In genomic region chr7:155340071-155340531, GRCh38 we compare ENCODE assay signal across 2 cellular contexts.
TF ChIP-seq lines count a peak whose summit lies in the region.

No MANE protein-coding gene starts in this region.

TF ChIP-seq in HepG2, 621 proteins besides CTCF, POLR2A, EP300 and RAD21:
- TF ChIP-seq KDM5A (IDR thresholded peaks at IDR 0.05; ENCODE audit: borderline replicate concordance, low read length), result no peak
- no peak for TF ChIP-seq ZNF776 (CRISPR knock-in tag; IDR thresholded peaks at IDR 0.05)
- TF ChIP-seq ZNF775 (CRISPR knock-in tag; IDR thresholded peaks at IDR 0.05; ENCODE audit: borderline replicate concordance), result no peak
- TF ChIP-seq HDAC2 (CRISPR knock-in tag; IDR thresholded peaks at IDR 0.05), result no peak
- TF ChIP-seq FOXO4 (CRISPR knock-in tag; conservative IDR thresholded peaks at IDR 0.05), result no peak
- TF ChIP-seq KLF16 (CRISPR knock-in tag; IDR thresholded peaks at IDR 0.05), result no peak
- no peak for TF ChIP-seq NCOA1 (CRISPR knock-in tag; IDR thresholded peaks at IDR 0.05)
- TF ChIP-seq TAF15 (IDR thresholded peaks at IDR 0.05; ENCODE audit: low read depth, low read length, poor library complexity, severe bottlenecking), result no peak
- no peak for TF ChIP-seq GATAD2A (CRISPR knock-in tag; IDR thresholded peaks at IDR 0.05)
- no peak for TF ChIP-seq ZNF275 (CRISPR knock-in tag; IDR thresholded peaks at IDR 0.05; ENCODE audit: borderline replicate concordance)
- no peak for TF ChIP-seq CBX2 (IDR thresholded peaks at IDR 0.05; ENCODE audit: low read depth, low read length)
- no peak for TF ChIP-seq CBX2 (CRISPR knock-in tag; IDR thresholded peaks at IDR 0.05; ENCODE audit: low read depth)
- TF ChIP-seq, protein P1, sequence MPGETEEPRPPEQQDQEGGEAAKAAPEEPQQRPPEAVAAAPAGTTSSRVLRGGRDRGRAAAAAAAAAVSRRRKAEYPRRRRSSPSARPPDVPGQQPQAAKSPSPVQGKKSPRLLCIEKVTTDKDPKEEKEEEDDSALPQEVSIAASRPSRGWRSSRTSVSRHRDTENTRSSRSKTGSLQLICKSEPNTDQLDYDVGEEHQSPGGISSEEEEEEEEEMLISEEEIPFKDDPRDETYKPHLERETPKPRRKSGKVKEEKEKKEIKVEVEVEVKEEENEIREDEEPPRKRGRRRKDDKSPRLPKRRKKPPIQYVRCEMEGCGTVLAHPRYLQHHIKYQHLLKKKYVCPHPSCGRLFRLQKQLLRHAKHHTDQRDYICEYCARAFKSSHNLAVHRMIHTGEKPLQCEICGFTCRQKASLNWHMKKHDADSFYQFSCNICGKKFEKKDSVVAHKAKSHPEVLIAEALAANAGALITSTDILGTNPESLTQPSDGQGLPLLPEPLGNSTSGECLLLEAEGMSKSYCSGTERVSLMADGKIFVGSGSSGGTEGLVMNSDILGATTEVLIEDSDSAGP (CRISPR knock-in tag; IDR thresholded peaks at IDR 0.05; ENCODE audit: borderline replicate concordance), result no peak
- no peak for TF ChIP-seq SRSF4 (IDR thresholded peaks at IDR 0.05; ENCODE audit: low read depth, low read length, poor library complexity, severe bottlenecking)
- no peak for TF ChIP-seq ADNP (CRISPR knock-in tag; IDR thresholded peaks at IDR 0.05)
TF ChIP-seq in HepG2: peak in this region for 0.

TF ChIP-seq in H1, 55 proteins besides CTCF, POLR2A, EP300 and RAD21:
- TF ChIP-seq, protein P2, sequence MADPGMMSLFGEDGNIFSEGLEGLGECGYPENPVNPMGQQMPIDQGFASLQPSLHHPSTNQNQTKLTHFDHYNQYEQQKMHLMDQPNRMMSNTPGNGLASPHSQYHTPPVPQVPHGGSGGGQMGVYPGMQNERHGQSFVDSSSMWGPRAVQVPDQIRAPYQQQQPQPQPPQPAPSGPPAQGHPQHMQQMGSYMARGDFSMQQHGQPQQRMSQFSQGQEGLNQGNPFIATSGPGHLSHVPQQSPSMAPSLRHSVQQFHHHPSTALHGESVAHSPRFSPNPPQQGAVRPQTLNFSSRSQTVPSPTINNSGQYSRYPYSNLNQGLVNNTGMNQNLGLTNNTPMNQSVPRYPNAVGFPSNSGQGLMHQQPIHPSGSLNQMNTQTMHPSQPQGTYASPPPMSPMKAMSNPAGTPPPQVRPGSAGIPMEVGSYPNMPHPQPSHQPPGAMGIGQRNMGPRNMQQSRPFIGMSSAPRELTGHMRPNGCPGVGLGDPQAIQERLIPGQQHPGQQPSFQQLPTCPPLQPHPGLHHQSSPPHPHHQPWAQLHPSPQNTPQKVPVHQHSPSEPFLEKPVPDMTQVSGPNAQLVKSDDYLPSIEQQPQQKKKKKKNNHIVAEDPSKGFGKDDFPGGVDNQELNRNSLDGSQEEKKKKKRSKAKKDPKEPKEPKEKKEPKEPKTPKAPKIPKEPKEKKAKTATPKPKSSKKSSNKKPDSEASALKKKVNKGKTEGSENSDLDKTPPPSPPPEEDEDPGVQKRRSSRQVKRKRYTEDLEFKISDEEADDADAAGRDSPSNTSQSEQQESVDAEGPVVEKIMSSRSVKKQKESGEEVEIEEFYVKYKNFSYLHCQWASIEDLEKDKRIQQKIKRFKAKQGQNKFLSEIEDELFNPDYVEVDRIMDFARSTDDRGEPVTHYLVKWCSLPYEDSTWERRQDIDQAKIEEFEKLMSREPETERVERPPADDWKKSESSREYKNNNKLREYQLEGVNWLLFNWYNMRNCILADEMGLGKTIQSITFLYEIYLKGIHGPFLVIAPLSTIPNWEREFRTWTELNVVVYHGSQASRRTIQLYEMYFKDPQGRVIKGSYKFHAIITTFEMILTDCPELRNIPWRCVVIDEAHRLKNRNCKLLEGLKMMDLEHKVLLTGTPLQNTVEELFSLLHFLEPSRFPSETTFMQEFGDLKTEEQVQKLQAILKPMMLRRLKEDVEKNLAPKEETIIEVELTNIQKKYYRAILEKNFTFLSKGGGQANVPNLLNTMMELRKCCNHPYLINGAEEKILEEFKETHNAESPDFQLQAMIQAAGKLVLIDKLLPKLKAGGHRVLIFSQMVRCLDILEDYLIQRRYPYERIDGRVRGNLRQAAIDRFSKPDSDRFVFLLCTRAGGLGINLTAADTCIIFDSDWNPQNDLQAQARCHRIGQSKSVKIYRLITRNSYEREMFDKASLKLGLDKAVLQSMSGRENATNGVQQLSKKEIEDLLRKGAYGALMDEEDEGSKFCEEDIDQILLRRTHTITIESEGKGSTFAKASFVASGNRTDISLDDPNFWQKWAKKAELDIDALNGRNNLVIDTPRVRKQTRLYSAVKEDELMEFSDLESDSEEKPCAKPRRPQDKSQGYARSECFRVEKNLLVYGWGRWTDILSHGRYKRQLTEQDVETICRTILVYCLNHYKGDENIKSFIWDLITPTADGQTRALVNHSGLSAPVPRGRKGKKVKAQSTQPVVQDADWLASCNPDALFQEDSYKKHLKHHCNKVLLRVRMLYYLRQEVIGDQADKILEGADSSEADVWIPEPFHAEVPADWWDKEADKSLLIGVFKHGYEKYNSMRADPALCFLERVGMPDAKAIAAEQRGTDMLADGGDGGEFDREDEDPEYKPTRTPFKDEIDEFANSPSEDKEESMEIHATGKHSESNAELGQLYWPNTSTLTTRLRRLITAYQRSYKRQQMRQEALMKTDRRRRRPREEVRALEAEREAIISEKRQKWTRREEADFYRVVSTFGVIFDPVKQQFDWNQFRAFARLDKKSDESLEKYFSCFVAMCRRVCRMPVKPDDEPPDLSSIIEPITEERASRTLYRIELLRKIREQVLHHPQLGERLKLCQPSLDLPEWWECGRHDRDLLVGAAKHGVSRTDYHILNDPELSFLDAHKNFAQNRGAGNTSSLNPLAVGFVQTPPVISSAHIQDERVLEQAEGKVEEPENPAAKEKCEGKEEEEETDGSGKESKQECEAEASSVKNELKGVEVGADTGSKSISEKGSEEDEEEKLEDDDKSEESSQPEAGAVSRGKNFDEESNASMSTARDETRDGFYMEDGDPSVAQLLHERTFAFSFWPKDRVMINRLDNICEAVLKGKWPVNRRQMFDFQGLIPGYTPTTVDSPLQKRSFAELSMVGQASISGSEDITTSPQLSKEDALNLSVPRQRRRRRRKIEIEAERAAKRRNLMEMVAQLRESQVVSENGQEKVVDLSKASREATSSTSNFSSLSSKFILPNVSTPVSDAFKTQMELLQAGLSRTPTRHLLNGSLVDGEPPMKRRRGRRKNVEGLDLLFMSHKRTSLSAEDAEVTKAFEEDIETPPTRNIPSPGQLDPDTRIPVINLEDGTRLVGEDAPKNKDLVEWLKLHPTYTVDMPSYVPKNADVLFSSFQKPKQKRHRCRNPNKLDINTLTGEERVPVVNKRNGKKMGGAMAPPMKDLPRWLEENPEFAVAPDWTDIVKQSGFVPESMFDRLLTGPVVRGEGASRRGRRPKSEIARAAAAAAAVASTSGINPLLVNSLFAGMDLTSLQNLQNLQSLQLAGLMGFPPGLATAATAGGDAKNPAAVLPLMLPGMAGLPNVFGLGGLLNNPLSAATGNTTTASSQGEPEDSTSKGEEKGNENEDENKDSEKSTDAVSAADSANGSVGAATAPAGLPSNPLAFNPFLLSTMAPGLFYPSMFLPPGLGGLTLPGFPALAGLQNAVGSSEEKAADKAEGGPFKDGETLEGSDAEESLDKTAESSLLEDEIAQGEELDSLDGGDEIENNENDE (IDR thresholded peaks at IDR 0.05; ENCODE audit: insufficient replicate concordance, low read length), result no peak
- TF ChIP-seq SIX5 (IDR thresholded peaks at IDR 0.05; ENCODE audit: low read depth, low read length) (no peak), CBX8 (IDR thresholded peaks at IDR 0.05; ENCODE audit: borderline replicate concordance, low read depth, low read length) (no peak), BRCA1 (IDR thresholded peaks at IDR 0.05; ENCODE audit: low read depth, low read length) (no peak), CHD2 (IDR thresholded peaks at IDR 0.05; ENCODE audit: low read length) (no peak), SP4 (IDR thresholded peaks at IDR 0.05; ENCODE audit: low read length) (no peak), USF2 (IDR thresholded peaks at IDR 0.05; ENCODE audit: low read length) (no peak), GABPA (IDR thresholded peaks at IDR 0.05; ENCODE audit: borderline replicate concordance, insufficient read depth, low read length) (no peak), CBX5 (IDR thresholded peaks at IDR 0.05; ENCODE audit: low read depth, low read length) (no peak), POU5F1 (IDR thresholded peaks at IDR 0.05; ENCODE audit: low read depth, low read length) (no peak), TAF7 (optimal IDR thresholded peaks at IDR 0.05; ENCODE audit: borderline replicate concordance, low read depth, low read length) (no peak), ZNF274 (IDR thresholded peaks at IDR 0.05; ENCODE audit: borderline replicate concordance, extremely low read depth, low read length) (no peak), ASH2L (IDR thresholded peaks at IDR 0.05; ENCODE audit: low read length) (no peak), YY1 (IDR thresholded peaks at IDR 0.05; ENCODE audit: low read depth, low read length) (no peak), EGR1 (IDR thresholded peaks at IDR 0.05; ENCODE audit: borderline replicate concordance, low read depth, low read length) (no peak), CTBP2 (IDR thresholded peaks at IDR 0.05; ENCODE audit: borderline replicate concordance, insufficient read depth, insufficient read length, low read length) (no peak)
- TF ChIP-seq, protein P3, sequence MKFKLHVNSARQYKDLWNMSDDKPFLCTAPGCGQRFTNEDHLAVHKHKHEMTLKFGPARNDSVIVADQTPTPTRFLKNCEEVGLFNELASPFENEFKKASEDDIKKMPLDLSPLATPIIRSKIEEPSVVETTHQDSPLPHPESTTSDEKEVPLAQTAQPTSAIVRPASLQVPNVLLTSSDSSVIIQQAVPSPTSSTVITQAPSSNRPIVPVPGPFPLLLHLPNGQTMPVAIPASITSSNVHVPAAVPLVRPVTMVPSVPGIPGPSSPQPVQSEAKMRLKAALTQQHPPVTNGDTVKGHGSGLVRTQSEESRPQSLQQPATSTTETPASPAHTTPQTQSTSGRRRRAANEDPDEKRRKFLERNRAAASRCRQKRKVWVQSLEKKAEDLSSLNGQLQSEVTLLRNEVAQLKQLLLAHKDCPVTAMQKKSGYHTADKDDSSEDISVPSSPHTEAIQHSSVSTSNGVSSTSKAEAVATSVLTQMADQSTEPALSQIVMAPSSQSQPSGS (IDR thresholded peaks at IDR 0.05; ENCODE audit: low read length), result no peak
- TF ChIP-seq, protein P4, sequence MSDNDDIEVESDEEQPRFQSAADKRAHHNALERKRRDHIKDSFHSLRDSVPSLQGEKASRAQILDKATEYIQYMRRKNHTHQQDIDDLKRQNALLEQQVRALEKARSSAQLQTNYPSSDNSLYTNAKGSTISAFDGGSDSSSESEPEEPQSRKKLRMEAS (IDR thresholded peaks at IDR 0.05), result no peak
